ENCODE assay signal across 1 cellular context in the genomic region with DNA sequence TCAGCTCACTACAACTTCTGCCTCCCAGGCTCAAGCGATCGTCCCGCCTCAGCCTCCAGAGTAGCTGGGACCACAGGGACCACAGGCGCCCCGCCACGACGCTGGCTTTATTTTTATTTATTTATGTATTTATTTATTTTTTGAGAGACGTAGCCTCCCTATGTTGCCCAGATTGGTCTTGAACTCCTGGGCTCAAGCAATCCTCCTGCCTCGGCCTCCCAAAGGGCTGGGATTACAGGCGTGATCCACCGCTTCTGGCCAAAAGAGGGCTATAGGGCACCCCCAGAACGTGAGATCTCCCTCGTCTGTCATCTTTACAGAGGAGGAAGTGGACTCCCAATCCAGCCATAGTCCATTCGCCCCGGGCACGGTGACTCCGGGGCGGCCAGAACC.
TF ChIP-seq lines count a peak whose summit lies in the region.

No MANE protein-coding gene starts in this region.

TF ChIP-seq in H1, 55 proteins besides CTCF, POLR2A, EP300 and RAD21:
- TF ChIP-seq PHF8 (conservative IDR thresholded peaks at IDR 0.05; ENCODE audit: low read depth, low read length), result 0 out of 2 replicates have a peak, but pooled peaks have one; percentile 8
